1 cellular context compared by ENCODE assay signal in the genomic region with DNA sequence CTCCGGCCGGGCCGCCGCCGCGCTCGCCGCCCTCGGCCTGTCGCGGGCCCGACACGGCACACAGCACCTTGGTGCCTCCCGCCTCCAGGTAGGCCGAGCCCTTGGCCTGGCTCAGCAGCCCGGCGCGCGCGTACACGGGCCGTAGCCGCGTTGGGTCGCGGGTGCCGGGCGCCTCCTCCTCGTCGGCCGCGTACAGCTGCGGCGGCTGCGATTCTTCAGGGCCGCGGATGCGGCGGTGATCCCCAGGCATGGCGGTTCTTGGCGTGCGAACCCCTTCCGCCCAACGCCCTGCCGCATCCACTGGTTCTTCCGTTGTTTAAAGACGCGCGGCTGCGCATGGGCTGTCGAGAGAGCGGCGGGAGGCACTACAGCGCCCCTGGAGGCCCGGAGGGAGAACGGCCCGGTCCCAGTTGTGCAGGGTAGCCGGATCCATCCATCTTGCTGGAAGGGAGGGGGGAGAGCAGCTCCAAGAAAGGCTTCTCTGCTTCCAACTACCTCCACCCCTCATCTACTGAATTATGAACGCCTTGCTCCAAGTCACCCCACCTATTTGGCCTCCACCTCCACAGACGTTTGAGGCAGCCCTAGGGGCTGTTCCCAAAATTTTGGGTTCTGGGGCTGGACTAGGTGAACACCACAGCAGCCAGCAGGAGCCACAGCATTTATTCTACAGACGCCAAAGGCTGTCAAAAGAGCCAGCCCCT.
TF ChIP-seq lines count a peak whose summit lies in the region.

Gene EXOSC6, minus strand, starts transcription at position 290 of the 704 bp plus-strand sequence. Its CDS starts 40 bp downstream, at position 250.

TF ChIP-seq in HepG2, 621 proteins besides CTCF, POLR2A, EP300 and RAD21 (continued from another document and continues in another):
- TF ChIP-seq TFE3 (CRISPR knock-in tag; IDR thresholded peaks at IDR 0.05): peak; percentile 79
- peak; percentile 99 for TF ChIP-seq TAF15 (IDR thresholded peaks at IDR 0.05; ENCODE audit: low read depth, low read length, poor library complexity, severe bottlenecking)
- TF ChIP-seq ZNF251 (CRISPR knock-in tag; IDR thresholded peaks at IDR 0.05): peak; percentile 93
- peak; percentile 88 for TF ChIP-seq ZNF556 (CRISPR knock-in tag; IDR thresholded peaks at IDR 0.05; ENCODE audit: borderline replicate concordance)
- no peak for TF ChIP-seq EHMT2 (IDR thresholded peaks at IDR 0.05; ENCODE audit: borderline replicate concordance, low read depth, low read length)
- peak in 1 of 2 experiments; percentile 69; a peak in 1 of 4 replicates for TF ChIP-seq REST (IDR thresholded peaks at IDR 0.05; ENCODE audit: borderline replicate concordance in 1 of 2, low read depth in 1 of 2, low read length in 2 of 2)
- TF ChIP-seq, protein P1, sequence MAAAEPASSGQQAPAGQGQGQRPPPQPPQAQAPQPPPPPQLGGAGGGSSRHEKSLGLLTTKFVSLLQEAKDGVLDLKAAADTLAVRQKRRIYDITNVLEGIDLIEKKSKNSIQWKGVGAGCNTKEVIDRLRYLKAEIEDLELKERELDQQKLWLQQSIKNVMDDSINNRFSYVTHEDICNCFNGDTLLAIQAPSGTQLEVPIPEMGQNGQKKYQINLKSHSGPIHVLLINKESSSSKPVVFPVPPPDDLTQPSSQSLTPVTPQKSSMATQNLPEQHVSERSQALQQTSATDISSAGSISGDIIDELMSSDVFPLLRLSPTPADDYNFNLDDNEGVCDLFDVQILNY (CRISPR knock-in tag; conservative IDR thresholded peaks at IDR 0.05): peak; percentile 99
- peak; percentile 67 for TF ChIP-seq KLF15 (CRISPR knock-in tag; IDR thresholded peaks at IDR 0.05; ENCODE audit: borderline replicate concordance)
- TF ChIP-seq ZNF672 (CRISPR knock-in tag; IDR thresholded peaks at IDR 0.05): peak; percentile 87; the same call in 1 of the 2 replicates
- TF ChIP-seq IRX3 (CRISPR knock-in tag; IDR thresholded peaks at IDR 0.05; ENCODE audit: borderline replicate concordance, low read depth): peak; percentile 97
- no peak for TF ChIP-seq HMGA1 (CRISPR knock-in tag; conservative IDR thresholded peaks at IDR 0.05)
- TF ChIP-seq, protein P2, sequence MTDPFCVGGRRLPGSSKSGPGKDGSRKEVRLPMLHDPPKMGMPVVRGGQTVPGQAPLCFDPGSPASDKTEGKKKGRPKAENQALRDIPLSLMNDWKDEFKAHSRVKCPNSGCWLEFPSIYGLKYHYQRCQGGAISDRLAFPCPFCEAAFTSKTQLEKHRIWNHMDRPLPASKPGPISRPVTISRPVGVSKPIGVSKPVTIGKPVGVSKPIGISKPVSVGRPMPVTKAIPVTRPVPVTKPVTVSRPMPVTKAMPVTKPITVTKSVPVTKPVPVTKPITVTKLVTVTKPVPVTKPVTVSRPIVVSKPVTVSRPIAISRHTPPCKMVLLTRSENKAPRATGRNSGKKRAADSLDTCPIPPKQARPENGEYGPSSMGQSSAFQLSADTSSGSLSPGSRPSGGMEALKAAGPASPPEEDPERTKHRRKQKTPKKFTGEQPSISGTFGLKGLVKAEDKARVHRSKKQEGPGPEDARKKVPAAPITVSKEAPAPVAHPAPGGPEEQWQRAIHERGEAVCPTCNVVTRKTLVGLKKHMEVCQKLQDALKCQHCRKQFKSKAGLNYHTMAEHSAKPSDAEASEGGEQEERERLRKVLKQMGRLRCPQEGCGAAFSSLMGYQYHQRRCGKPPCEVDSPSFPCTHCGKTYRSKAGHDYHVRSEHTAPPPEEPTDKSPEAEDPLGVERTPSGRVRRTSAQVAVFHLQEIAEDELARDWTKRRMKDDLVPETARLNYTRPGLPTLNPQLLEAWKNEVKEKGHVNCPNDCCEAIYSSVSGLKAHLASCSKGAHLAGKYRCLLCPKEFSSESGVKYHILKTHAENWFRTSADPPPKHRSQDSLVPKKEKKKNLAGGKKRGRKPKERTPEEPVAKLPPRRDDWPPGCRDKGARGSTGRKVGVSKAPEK (CRISPR knock-in tag; IDR thresholded peaks at IDR 0.05; ENCODE audit: borderline replicate concordance): no peak
- peak; percentile 94 for TF ChIP-seq BRD4 (CRISPR knock-in tag; IDR thresholded peaks at IDR 0.05)
- 0 out of 2 replicates have a peak, but pooled peaks have one; percentile 24 for TF ChIP-seq ZNF367 (CRISPR knock-in tag; IDR thresholded peaks at IDR 0.05; ENCODE audit: borderline replicate concordance)
- TF ChIP-seq SOX6 (IDR thresholded peaks at IDR 0.05): no peak
- TF ChIP-seq SOX6 (CRISPR knock-in tag; IDR thresholded peaks at IDR 0.05): peak; percentile 79; the same call in 1 of the 2 replicates
- TF ChIP-seq ZBTB26 (CRISPR knock-in tag; IDR thresholded peaks at IDR 0.05; ENCODE audit: borderline replicate concordance): 0 out of 2 replicates have a peak, but pooled peaks have one; percentile 83
- TF ChIP-seq ZNF317 (CRISPR knock-in tag; IDR thresholded peaks at IDR 0.05): no peak
- TF ChIP-seq ZNF749 (CRISPR knock-in tag; IDR thresholded peaks at IDR 0.05; ENCODE audit: borderline replicate concordance): peak; percentile 96; the same call in 1 of the 2 replicates
- peak; percentile 70 for TF ChIP-seq U2AF1 (optimal IDR thresholded peaks at IDR 0.05; ENCODE audit: low read depth, low read length)
- TF ChIP-seq ATM (IDR thresholded peaks at IDR 0.05; ENCODE audit: borderline replicate concordance): no peak
- TF ChIP-seq TBX2 (CRISPR knock-in tag; IDR thresholded peaks at IDR 0.05; ENCODE audit: borderline replicate concordance): peak; percentile 81; the same call in 1 of the 2 replicates
- TF ChIP-seq ZFP41 (CRISPR knock-in tag; IDR thresholded peaks at IDR 0.05; ENCODE audit: borderline replicate concordance): peak; percentile 84
- peak; percentile 71 for TF ChIP-seq ZNF124 (CRISPR knock-in tag; IDR thresholded peaks at IDR 0.05)
- TF ChIP-seq HNRNPK (IDR thresholded peaks at IDR 0.05; ENCODE audit: low read depth, low read length, poor library complexity, severe bottlenecking): peak; percentile 47
- no peak; the same call in 1 of the 2 replicates for TF ChIP-seq ZNF512 (CRISPR knock-in tag; IDR thresholded peaks at IDR 0.05)
- TF ChIP-seq, protein P3, sequence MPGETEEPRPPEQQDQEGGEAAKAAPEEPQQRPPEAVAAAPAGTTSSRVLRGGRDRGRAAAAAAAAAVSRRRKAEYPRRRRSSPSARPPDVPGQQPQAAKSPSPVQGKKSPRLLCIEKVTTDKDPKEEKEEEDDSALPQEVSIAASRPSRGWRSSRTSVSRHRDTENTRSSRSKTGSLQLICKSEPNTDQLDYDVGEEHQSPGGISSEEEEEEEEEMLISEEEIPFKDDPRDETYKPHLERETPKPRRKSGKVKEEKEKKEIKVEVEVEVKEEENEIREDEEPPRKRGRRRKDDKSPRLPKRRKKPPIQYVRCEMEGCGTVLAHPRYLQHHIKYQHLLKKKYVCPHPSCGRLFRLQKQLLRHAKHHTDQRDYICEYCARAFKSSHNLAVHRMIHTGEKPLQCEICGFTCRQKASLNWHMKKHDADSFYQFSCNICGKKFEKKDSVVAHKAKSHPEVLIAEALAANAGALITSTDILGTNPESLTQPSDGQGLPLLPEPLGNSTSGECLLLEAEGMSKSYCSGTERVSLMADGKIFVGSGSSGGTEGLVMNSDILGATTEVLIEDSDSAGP (CRISPR knock-in tag; IDR thresholded peaks at IDR 0.05; ENCODE audit: borderline replicate concordance): peak; percentile 96
- peak; percentile 93 for TF ChIP-seq KLF13 (CRISPR knock-in tag; IDR thresholded peaks at IDR 0.05)
- TF ChIP-seq, protein P4, sequence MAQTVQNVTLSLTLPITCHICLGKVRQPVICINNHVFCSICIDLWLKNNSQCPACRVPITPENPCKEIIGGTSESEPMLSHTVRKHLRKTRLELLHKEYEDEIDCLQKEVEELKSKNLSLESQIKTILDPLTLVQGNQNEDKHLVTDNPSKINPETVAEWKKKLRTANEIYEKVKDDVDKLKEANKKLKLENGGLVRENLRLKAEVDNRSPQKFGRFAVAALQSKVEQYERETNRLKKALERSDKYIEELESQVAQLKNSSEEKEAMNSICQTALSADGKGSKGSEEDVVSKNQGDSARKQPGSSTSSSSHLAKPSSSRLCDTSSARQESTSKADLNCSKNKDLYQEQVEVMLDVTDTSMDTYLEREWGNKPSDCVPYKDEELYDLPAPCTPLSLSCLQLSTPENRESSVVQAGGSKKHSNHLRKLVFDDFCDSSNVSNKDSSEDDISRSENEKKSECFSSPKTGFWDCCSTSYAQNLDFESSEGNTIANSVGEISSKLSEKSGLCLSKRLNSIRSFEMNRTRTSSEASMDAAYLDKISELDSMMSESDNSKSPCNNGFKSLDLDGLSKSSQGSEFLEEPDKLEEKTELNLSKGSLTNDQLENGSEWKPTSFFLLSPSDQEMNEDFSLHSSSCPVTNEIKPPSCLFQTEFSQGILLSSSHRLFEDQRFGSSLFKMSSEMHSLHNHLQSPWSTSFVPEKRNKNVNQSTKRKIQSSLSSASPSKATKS (CRISPR knock-in tag; IDR thresholded peaks at IDR 0.05): peak; percentile 79; the same call in 1 of the 2 replicates
- TF ChIP-seq ATAD3A (CRISPR knock-in tag; IDR thresholded peaks at IDR 0.05): 0 out of 2 replicates have a peak, but pooled peaks have one; percentile 35
- TF ChIP-seq ZNF431 (CRISPR knock-in tag; IDR thresholded peaks at IDR 0.05; ENCODE audit: borderline replicate concordance, low read depth): peak; percentile 95
- TF ChIP-seq ZZZ3 (CRISPR knock-in tag; IDR thresholded peaks at IDR 0.05; ENCODE audit: borderline replicate concordance): peak; percentile 97
- TF ChIP-seq ZNF724P (CRISPR knock-in tag; IDR thresholded peaks at IDR 0.05; ENCODE audit: borderline replicate concordance): peak; percentile 99; the same call in 1 of the 2 replicates
- peak; percentile 96 for TF ChIP-seq ZNF709 (CRISPR knock-in tag; IDR thresholded peaks at IDR 0.05)
- TF ChIP-seq CREM (IDR thresholded peaks at IDR 0.05): peak; percentile 62; the same call in 1 of the 2 replicates
- 0 out of 2 replicates have a peak, but pooled peaks have one; percentile 17 for TF ChIP-seq CREM (CRISPR knock-in tag; IDR thresholded peaks at IDR 0.05)
- TF ChIP-seq, protein P5, sequence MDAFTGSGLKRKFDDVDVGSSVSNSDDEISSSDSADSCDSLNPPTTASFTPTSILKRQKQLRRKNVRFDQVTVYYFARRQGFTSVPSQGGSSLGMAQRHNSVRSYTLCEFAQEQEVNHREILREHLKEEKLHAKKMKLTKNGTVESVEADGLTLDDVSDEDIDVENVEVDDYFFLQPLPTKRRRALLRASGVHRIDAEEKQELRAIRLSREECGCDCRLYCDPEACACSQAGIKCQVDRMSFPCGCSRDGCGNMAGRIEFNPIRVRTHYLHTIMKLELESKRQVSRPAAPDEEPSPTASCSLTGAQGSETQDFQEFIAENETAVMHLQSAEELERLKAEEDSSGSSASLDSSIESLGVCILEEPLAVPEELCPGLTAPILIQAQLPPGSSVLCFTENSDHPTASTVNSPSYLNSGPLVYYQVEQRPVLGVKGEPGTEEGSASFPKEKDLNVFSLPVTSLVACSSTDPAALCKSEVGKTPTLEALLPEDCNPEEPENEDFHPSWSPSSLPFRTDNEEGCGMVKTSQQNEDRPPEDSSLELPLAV (CRISPR knock-in tag; conservative IDR thresholded peaks at IDR 0.05; ENCODE audit: low read depth): peak; percentile 94
- 0 out of 2 replicates have a peak, but pooled peaks have one; percentile 67 for TF ChIP-seq ZNF569 (CRISPR knock-in tag; IDR thresholded peaks at IDR 0.05; ENCODE audit: borderline replicate concordance)
